In genomic region chrX:107713205-107714195, GRCh38 we compare ENCODE assay signal across 8 cellular contexts.
A peak's percentile ranks its signal among the peaks of the same experiment; 100 is the strongest.
DNase-seq lines count a peak whose midpoint lies in the region; ATAC-seq, FAIRE-seq and TF ChIP-seq lines count a peak whose summit lies in the region.

No MANE protein-coding gene starts in this region.

- peaks cover 6 to 29% of the 10 kb centered on the region in 2 donors for H3K36me3 ChIP-seq in gastrocnemius medialis
- H3K36me3 ChIP-seq in small intestine (ENCODE audit: control insufficient read depth in 2 of 2, insufficient read depth in 2 of 2, low read length in 2 of 2): peaks cover 4 to 6% of the 10 kb centered on the region in 2 donors

- peak overlapping the region; percentile 93 for H3K4me3 Mint-ChIP-seq in T-helper 17 cell

- TF ChIP-seq CTCF in fibroblast of pulmonary artery (IDR thresholded peaks at IDR 0.05; ENCODE audit: low read length, missing control alignments) (no peak), gastrocnemius medialis (IDR thresholded peaks at IDR 0.05 in 4 of 5, conservative IDR thresholded peaks at IDR 0.05 in 1 of 5) (no peak)

- peak overlapping the region; percentile 87 to 96 (median 94) for H3K27ac ChIP-seq in gastrocnemius medialis
- peak overlapping the region in 1 of 2 donors; percentile 99 for H3K27ac ChIP-seq in small intestine (ENCODE audit: low read depth in 1 of 2, low read length in 1 of 2)

- peak; percentile 56 for FAIRE-seq in GM12891 (lab: Jason Lieb, UNC)
- FAIRE-seq in small intestine (lab: Jason Lieb, UNC): no peak

- peaks cover 3% of the 10 kb centered on the region for H3K36me3 Mint-ChIP-seq in T-helper 17 cell (ENCODE audit: low read depth)

- H3K4me3 ChIP-seq in fibroblast of pulmonary artery (replicated peaks; ENCODE audit: low read depth, low read length) (peak overlapping the region; percentile 88), gastrocnemius medialis (peak overlapping the region; percentile 75 to 84 (median 78)), small intestine (ENCODE audit: low read depth in 1 of 2, low read length in 2 of 2) (no peak overlapping the region)

- peaks cover 47% of the 10 kb centered on the region for H3K4me1 Mint-ChIP-seq in T-helper 17 cell

- H3K4me1 ChIP-seq in gastrocnemius medialis: peaks cover 12 to 22% of the 10 kb centered on the region in 2 donors
- no peaks in the 10 kb centered on the region for H3K4me1 ChIP-seq in small intestine (ENCODE audit: control insufficient read depth in 2 of 2, insufficient read depth in 1 of 2, low read depth in 1 of 2, low read length in 1 of 2)

- intact Hi-C loops in gastrocnemius medialis (cut with DNase I; ENCODE audit: low total_unique reads): no loop called here

- ATAC-seq in T-helper 17 cell (peak; percentile 9), gastrocnemius medialis (peak in 1 of 2 donors; percentile 7), HG02623 (IDR thresholded peaks at IDR 0.05; ENCODE audit: unreplicated experiment) (no peak)

- H3K27me3 Mint-ChIP-seq in T-helper 17 cell: no peaks in the 10 kb centered on the region

- H3K27ac Mint-ChIP-seq in T-helper 17 cell: peak overlapping the region; percentile 96

- peak; percentile 44; the same call in 1 of the 2 replicates for TF ChIP-seq POLR2A in GM12891 (IDR thresholded peaks at IDR 0.05; ENCODE audit: low read depth, low read length)
- no peak for TF ChIP-seq POLR2A in gastrocnemius medialis (IDR thresholded peaks at IDR 0.05)

- DNase-seq in GM12891 (ENCODE audit: insufficient read length, low spot score) (no peak), T-helper 17 cell (peak in 1 of 3 donors; percentile 16), fibroblast of pulmonary artery (ENCODE audit: low read depth) (peak; percentile 39), gastrocnemius medialis (peak in 1 of 2 donors; percentile 71), NCI-H510A (lab: John Stamatoyannopoulos, UW) (no peak), NCI-H128 (lab: John Stamatoyannopoulos, UW; ENCODE audit: unreplicated experiment) (no peak), small intestine (no peak)

- no peaks in the 10 kb centered on the region for H3K27me3 ChIP-seq in gastrocnemius medialis
- no peaks in the 10 kb centered on the region for H3K27me3 ChIP-seq in small intestine (ENCODE audit: control insufficient read depth in 2 of 2, insufficient read depth in 2 of 2, low read length in 2 of 2)

- no peaks in the 10 kb centered on the region for H3K9me3 ChIP-seq in T-helper 17 cell (ENCODE audit: control insufficient read depth, low read length, poor library complexity, severe bottlenecking)
- no peaks in the 10 kb centered on the region for H3K9me3 ChIP-seq in gastrocnemius medialis
- no peaks in the 10 kb centered on the region for H3K9me3 ChIP-seq in small intestine (ENCODE audit: control insufficient read depth, low read depth)

- in situ Hi-C loops in gastrocnemius medialis (cut with MboI; ENCODE audit: low sequenced_read_pairs in 4 of 4): loop anchor here in 1 of 4 donors (10.0 kb wide), 1 partner anchor 61 kb away; the partner anchor contains the start of genes NCBP2L and TSC22D3

- 73 to 82% (median 75%) methylated on average over 11 of the region's 11 CpGs for WGBS in small intestine, 3 donors

TF ChIP-seq in GM12891, 5 proteins besides CTCF, POLR2A, EP300 and RAD21:
- TF ChIP-seq TAF1 (IDR thresholded peaks at IDR 0.05; ENCODE audit: low read depth, low read length) (no peak), POU2F2 (IDR thresholded peaks at IDR 0.05; ENCODE audit: low read depth, low read length) (no peak), PAX5 (IDR thresholded peaks at IDR 0.05; ENCODE audit: insufficient read depth, low read length, severe bottlenecking) (no peak), SPI1 (IDR thresholded peaks at IDR 0.05; ENCODE audit: low read depth, low read length) (no peak), POLR2AphosphoS5 (IDR thresholded peaks at IDR 0.05; ENCODE audit: low read depth, low read length) (no peak)
TF ChIP-seq in GM12891: peak in this region for 0.

Comparison
In these comparisons a context has a peak if more than half of its experiments do, and no peak if none do; other contexts are left out.
1. H3K4me3 ChIP-seq: peak in fibroblast of pulmonary artery (single experiment) and gastrocnemius medialis (4 of 4); none in small intestine (0 of 2).